ENCODE assay signal across 8 cellular contexts in genomic region chr12:121229879-121230537, GRCh38. TPM values are rescaled to one million over a fixed set of nuclear protein-coding genes. Genes with fewer than 3 reads are reported as not detected.
DNase-seq lines count a peak whose midpoint lies in the region; TF ChIP-seq lines count a peak whose summit lies in the region.
"Not testable (repeated sequence)": the region's sequence is repeated elsewhere in the genome, so short reads cannot be mapped to it uniquely, and the experiment has no call there.

No MANE protein-coding gene starts in this region.

- not testable (repeated sequence) for H3K36me3 ChIP-seq in OCI-LY7 (ENCODE audit: insufficient read depth, low read length); mammary epithelial cell (ENCODE audit: insufficient read depth, low read length); osteoblast (ENCODE audit: insufficient read depth, low read length)
- H3K36me3 ChIP-seq in right atrium auricular region (peaks cover 33% of the 10 kb centered on the region), tibial artery (peaks cover 26 to 65% (median 45%) of the 10 kb centered on the region in 3 donors)

- H2AFZ ChIP-seq in OCI-LY7 (ENCODE audit: low read length); mammary epithelial cell (ENCODE audit: low read depth, low read length); osteoblast (ENCODE audit: low read length): not testable (repeated sequence)

- not testable (repeated sequence) for H3K4me2 ChIP-seq in OCI-LY7 (ENCODE audit: low read length); mammary epithelial cell (ENCODE audit: insufficient read depth, low read depth, low read length); osteoblast (ENCODE audit: insufficient read depth, low read length)

- CTCF ChIA-PET in OCI-LY7 (lab: Charles Lee; ENCODE audit: unreplicated experiment); mammary epithelial cell (lab: Charles Lee; ENCODE audit: low non-redundant PET): not testable (repeated sequence)

- not testable (repeated sequence) for H3K27ac ChIP-seq in OCI-LY7 (ENCODE audit: low read depth, low read length, poor library complexity, severe bottlenecking); mammary epithelial cell (ENCODE audit: insufficient read depth, low read depth, low read length); right atrium auricular region; osteoblast (ENCODE audit: low read depth, low read length); tibial artery

- BruUV-seq in OCI-LY7 (replicated peaks; lab: Mats Ljungman, UMichigan); mammary epithelial cell (replicated peaks; lab: Mats Ljungman, UMichigan): not testable (repeated sequence)

- H3K9me2 ChIP-seq in OCI-LY7 (ENCODE audit: insufficient read depth, low read length) = not testable (repeated sequence)

- not testable (repeated sequence) for H3K27me3 ChIP-seq in mammary epithelial cell (ENCODE audit: insufficient read depth, low read length); right atrium auricular region; osteoblast (ENCODE audit: insufficient read depth, low read length); tibial artery

- not testable (repeated sequence) for H3K9me3 ChIP-seq in OCI-LY7 (ENCODE audit: low read length); mammary epithelial cell (replicated peaks; ENCODE audit: insufficient read depth, low read length); right atrium auricular region; osteoblast (ENCODE audit: low read depth, low read length); tibial artery

- TF ChIP-seq CTCF in OCI-LY7 (conservative IDR thresholded peaks at IDR 0.05; ENCODE audit: low read length) (peak; percentile 83), mammary epithelial cell (conservative IDR thresholded peaks at IDR 0.05 in 1 of 2, IDR thresholded peaks at IDR 0.05 in 1 of 2; ENCODE audit: extremely low read depth in 1 of 2, insufficient read depth in 1 of 2, low read depth in 1 of 2, low read length in 2 of 2) (peak; percentile 73 to 87), right atrium auricular region (IDR thresholded peaks at IDR 0.05) (peak; percentile 81 to 88), osteoblast (IDR thresholded peaks at IDR 0.05; ENCODE audit: extremely low read depth, low read depth, low read length) (peak; percentile 86), tibial artery (IDR thresholded peaks at IDR 0.05) (peak; percentile 78 to 87)

- dilution Hi-C loops in mammary epithelial cell (cut with HindIII; ENCODE audit: low sequenced_read_pairs) = not testable (repeated sequence)

- H3K4me1 ChIP-seq in OCI-LY7 (ENCODE audit: insufficient read depth, low read length, poor library complexity, severe bottlenecking) = peaks cover 12% of the 10 kb centered on the region
- not testable (repeated sequence) for H3K4me1 ChIP-seq in mammary epithelial cell (ENCODE audit: insufficient read depth, low read length); right atrium auricular region; osteoblast (ENCODE audit: insufficient read depth, low read length); tibial artery

- WGBS in mammary epithelial cell (ENCODE audit: low coverage, missing lambda C conversion rate) = 68% methylated on average over 16 of the region's 19 CpGs

- not testable (repeated sequence) for H4K20me1 ChIP-seq in OCI-LY7 (ENCODE audit: insufficient read depth, low read length); mammary epithelial cell (ENCODE audit: insufficient read depth, low read length); osteoblast (ENCODE audit: insufficient read depth, low read length)

- H3K79me2 ChIP-seq in OCI-LY7 (ENCODE audit: insufficient read depth, low read depth, low read length); mammary epithelial cell (ENCODE audit: insufficient read depth, low read length); osteoblast (ENCODE audit: insufficient read depth, low read length): not testable (repeated sequence)

- not testable (repeated sequence) for H3K9ac ChIP-seq in mammary epithelial cell (ENCODE audit: insufficient read depth, low read length)

- peak; percentile 87 for DNase-seq in G401 (ENCODE audit: low spot score)
- peak; percentile 86 for DNase-seq in LoVo (ENCODE audit: low spot score)
- peak; percentile 68 for DNase-seq in OCI-LY7 (ENCODE audit: low spot score)
- peak; percentile 53 for DNase-seq in activated CD4-positive, alpha-beta T cell treated with anti-CD3 and anti-CD28 coated beads, Interleukin-2, amount 50 U/mL, for 1 hour
- DNase-seq in mammary epithelial cell = peak; percentile 16
- peak; percentile 80 for DNase-seq in right atrium auricular region (ENCODE audit: low spot score)
- peak; percentile 97 for DNase-seq in osteoblast (ENCODE audit: insufficient read length, low spot score, missing footprints)
- DNase-seq in tibial artery = peak; percentile 53 to 82

- POLR2A ChIA-PET in OCI-LY7 (lab: Charles Lee) = not testable (repeated sequence)

- H3K4me3 ChIP-seq in OCI-LY7 (ENCODE audit: low read depth, low read length, poor library complexity, severe bottlenecking); mammary epithelial cell (replicated peaks in 1 of 3; ENCODE audit: insufficient read depth in 1 of 3, low read depth in 2 of 3, low read length in 3 of 3); right atrium auricular region; osteoblast (ENCODE audit: insufficient read depth, low read length); tibial artery: not testable (repeated sequence)

- in situ Hi-C loops in G401 (cut with HindIII; ENCODE audit: low sequenced_read_pairs); mammary epithelial cell (cut with MboI; ENCODE audit: low sequenced_read_pairs in 2 of 2): not testable (repeated sequence)

- intact Hi-C loops in OCI-LY7 (cut with micrococcal nuclease; ENCODE audit: unreplicated experiment) (loop anchor here (5.0 kb wide), 1 partner anchor 168 kb away; no protein-coding TSS in a partner anchor), mammary epithelial cell (cut with micrococcal nuclease) (loop anchor here (1.0 to 2.0 kb wide), 3 partner anchors 120 to 225 kb away; no protein-coding TSS in a partner anchor)
- intact Hi-C loops in tibial artery (cut with DNase I; ENCODE audit: low total_unique reads) = not testable (repeated sequence)

RNA-seq across cellular contexts. Expression of gene P2RX4, which starts 20.1 kb away (rescaled TPM):
- 20.7 and 48.2 TPM in 2 replicates for total RNA-seq in G401 (2014; rRNA removed; shearing (Covaris generic))
- total RNA-seq in OCI-LY7 (2014; rRNA removed; shearing (Covaris generic)) = 10.8 and 11.3 TPM in 2 replicates
- total RNA-seq in OCI-LY7 (2022) (17.5 and 17.7 TPM in 2 replicates), mammary epithelial cell (1 to 10 TPM; 5.0 to 5.4 TPM), right atrium auricular region (10 to 100 TPM; 21.8 to 21.9 TPM), osteoblast (22.1 and 23.5 TPM in 2 replicates)
- 3.3 TPM for polyA plus RNA-seq in mammary epithelial cell
- polyA minus RNA-seq in mammary epithelial cell = 14.1 TPM

Comparison
In these comparisons a context has a peak if more than half of its experiments do, and no peak if none do; other contexts are left out.
1. DNase-seq: peak in every context shown above with its lines; median percentile 97 in osteoblast; 87 in G401; 86 in LoVo; 80 in right atrium auricular region; 68 in OCI-LY7; 68 in tibial artery; 53 in activated CD4-positive, alpha-beta T cell treated with anti-CD3 and anti-CD28 coated beads, Interleukin-2, amount 50 U/mL, for 1 hour; 16 in mammary epithelial cell.